In the genomic region with DNA sequence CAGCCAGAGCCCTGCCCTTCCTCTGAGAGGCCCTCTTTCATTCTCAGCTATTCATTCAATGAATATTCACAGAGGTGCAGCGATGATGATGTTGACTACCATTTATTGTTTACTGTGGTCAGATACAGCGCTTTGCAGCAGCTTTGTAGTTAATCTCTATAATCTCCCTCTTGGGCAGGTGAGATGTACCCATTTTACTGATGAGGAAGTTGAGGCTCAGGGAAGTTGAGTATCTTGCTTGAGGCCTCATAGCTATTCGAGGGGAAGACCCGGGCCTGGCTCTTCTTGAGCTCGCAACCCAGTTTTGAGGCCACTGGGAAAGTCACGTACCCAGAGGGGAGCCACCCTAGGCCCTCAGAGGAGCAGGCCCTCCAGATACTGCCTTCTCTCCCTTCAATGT, we compare ENCODE assay signal across 36 cellular contexts. TPM values are rescaled to one million over a fixed set of nuclear protein-coding genes. Genes with fewer than 3 reads are reported as not detected.
"Had no signal": no experiment of that assay in that cellular context is flagged by ENCODE, and none has a peak within 500 bp of the region (broad histone marks: within the 10 kb centered on the region; RNA-seq: fewer than 3 reads in every experiment).

No MANE protein-coding gene starts in this region.

- H3K27me3 ChIP-seq: adrenal gland had no signal

- ATAC-seq: activated CD8-positive, alpha-beta T cell treated with anti-CD3 and anti-CD28 coated beads for 36 hours; activated naive CD4-positive, alpha-beta T cell treated with anti-CD3 and anti-CD28 coated beads, Interleukin-2, amount 50 U/mL, for 72 hours; activated T-cell treated with anti-CD3 and anti-CD28 coated beads, Interleukin-2, amount 50 U/mL, for 4 hours; activated T-cell treated with anti-CD3 and anti-CD28 coated beads, Interleukin-2, amount 50 U/mL, for 72 hours; activated T-helper 17 cell treated with anti-CD3 and anti-CD28 coated beads, Interleukin-2, amount 50 U/mL, for 72 hours had no signal

- H3K4me3 ChIP-seq: adrenal gland, cardiac muscle cell had no signal

- H3K36me3 ChIP-seq: adrenal gland, cardiac muscle cell had no signal

- H3K27ac ChIP-seq: adrenal gland, cardiac muscle cell, VCaP had no signal

- FAIRE-seq: astrocyte, bronchial epithelial cell, TTC549 had no signal

- DNase-seq: activated B cell treated with CpG ODN at 0.5 μM for 24 hours; activated CD4-positive, alpha-beta memory T cell treated with anti-CD3 and anti-CD28 coated beads for 36 hours; activated CD4-positive, alpha-beta T cell treated with anti-CD3 and anti-CD28 coated beads for 4 hours; activated CD4-positive, alpha-beta T cell treated with anti-CD3 and anti-CD28 coated beads, Interleukin-2, amount 10 ng/mL, durations not matched to agents 24 days and 14 days; activated CD4-positive, alpha-beta T cell treated with anti-CD3 and anti-CD28 coated beads, Interleukin-2, amount 50 U/mL, for 1 hour; activated CD4-positive, alpha-beta T cell treated with anti-CD3 and anti-CD28 coated beads, Interleukin-2, amount 50 U/mL, for 4 hours; activated CD4-positive, CD25-positive, alpha-beta regulatory T cell treated with anti-CD3 and anti-CD28 coated beads, Interleukin-2, amount 50 U/mL, for 72 hours; activated CD8-positive, alpha-beta memory T cell treated with anti-CD3 and anti-CD28 coated beads, Interleukin-2, amount 50 U/mL, for 4 hours; activated CD8-positive, alpha-beta T cell treated with anti-CD3 and anti-CD28 coated beads for 36 hours; activated effector memory CD4-positive, alpha-beta T cell treated with anti-CD3 and anti-CD28 coated beads, Interleukin-2, amount 50 U/mL, for 16 hours; activated gamma-delta T cell treated with Interleukin-2 at 50 U/mL for 16 hours; activated naive CD4-positive, alpha-beta T cell; activated naive CD4-positive, alpha-beta T cell treated with anti-CD3 and anti-CD28 coated beads for 36 hours; activated naive CD4-positive, alpha-beta T cell treated with anti-CD3 and anti-CD28 coated beads, Interleukin-2, amount 50 U/mL, for 16 hours; activated naive CD8-positive, alpha-beta T cell treated with anti-CD3 and anti-CD28 coated beads for 36 hours; activated T-cell treated with anti-CD3 and anti-CD28 coated beads for 4 hours; activated T-cell treated with anti-CD3 and anti-CD28 coated beads, Interleukin-2, amount 50 U/mL, for 1 hour; activated T-cell treated with anti-CD3 and anti-CD28 coated beads, Interleukin-2, amount 50 U/mL, for 4 hours; activated T-cell treated with anti-CD3 and anti-CD28 coated beads, Interleukin-2, amount 50 U/mL, for 72 hours; adrenal gland; amniotic stem cell; aorta; caudate nucleus; cerebellar nuclear complex; T-helper 1 cell; T-helper 2 cell; T-helper 9 cell had no signal

- H3K9me3 ChIP-seq: adrenal gland had no signal

- H3K4me1 ChIP-seq: adrenal gland had no signal

RNA-seq across cellular contexts. Expression of gene INHBB, which starts 9.9 kb away (rescaled TPM):
- total RNA-seq: activated B cell treated with CpG ODN at 0.5 μM for 24 hours; activated CD4-positive, alpha-beta memory T cell treated with anti-CD3 and anti-CD28 coated beads for 36 hours; activated CD4-positive, alpha-beta T cell treated with anti-CD3 and anti-CD28 coated beads, Interleukin-2, amount 10 ng/mL, durations not matched to agents 24 days and 14 days; activated CD8-positive, alpha-beta memory T cell treated with anti-CD3 and anti-CD28 coated beads for 36 hours; activated CD8-positive, alpha-beta T cell treated with anti-CD3 and anti-CD28 coated beads for 36 hours; activated naive CD4-positive, alpha-beta T cell treated with anti-CD3 and anti-CD28 coated beads for 36 hours; activated naive CD4-positive, alpha-beta T cell treated with anti-CD3 and anti-CD28 coated beads, Interleukin-2, amount 50 U/mL, for 72 hours; activated naive CD8-positive, alpha-beta T cell treated with anti-CD3 and anti-CD28 coated beads for 36 hours; activated T-cell treated with anti-CD3 and anti-CD28 coated beads, Interleukin-2, amount 50 U/mL, for 72 hours; activated T-helper 1 cell treated with anti-CD3 and anti-CD28 coated beads, Interleukin-12 subunit alpha, Interleukin-12 subunit beta, Interleukin-2, Interleukin-4 antibody, amounts not matched to agents 30 ng/mL and 10 ng/mL and 1 ng/mL, durations not matched to agents 14 hours and 24 hours and 36 hours; activated T-helper 17 cell treated with anti-CD3 and anti-CD28 coated beads, Interleukin-2, amount 50 U/mL, for 72 hours; cardiac muscle cell had no signal
- polyA plus RNA-seq: cardiac muscle cell had no signal
